8 cellular contexts compared by ENCODE assay signal in genomic region chr11:110712643-110713468, GRCh38. TPM values are rescaled to one million over a fixed set of nuclear protein-coding genes. Genes with fewer than 3 reads are reported as not detected.
DNase-seq lines count a peak whose midpoint lies in the region; ATAC-seq and TF ChIP-seq lines count a peak whose summit lies in the region.

No MANE protein-coding gene starts in this region.

- DNase-seq in activated CD4-positive, alpha-beta T cell treated with anti-CD3 and anti-CD28 coated beads for 36 hours, result peak; percentile 12
- no peak for DNase-seq in activated CD4-positive, alpha-beta T cell treated with anti-CD3 and anti-CD28 coated beads, Interleukin-2, amount 50 U/mL, for 1 hour
- DNase-seq in NCI-H82 (lab: John Stamatoyannopoulos, UW) (peak; percentile 74), choroid plexus epithelial cell (ENCODE audit: low read depth) (peak; percentile 80), left lobe of liver (ENCODE audit: low spot score) (peak; percentile 56), NCI-H187 (lab: John Stamatoyannopoulos, UW) (no peak)

- POLR2A ChIA-PET in activated CD4-positive, alpha-beta T cell treated with anti-CD3 and anti-CD28 coated beads for 36 hours (lab: Charles Lee), result no interaction called here

- peaks cover 11% of the 10 kb centered on the region for H3K4me1 Mint-ChIP-seq in activated CD4-positive, alpha-beta T cell treated with anti-CD3 and anti-CD28 coated beads for 36 hours
- peaks cover 25% of the 10 kb centered on the region for H3K4me1 Mint-ChIP-seq in stimulated activated memory B cell treated with anti-CD40 and anti-IgM and Interleukin-4, amounts not matched to agents 10 μg/mL and 1 μg/mL and 100 μg/mL, for 72 hours

- peaks cover 52% of the 10 kb centered on the region for H3K27me3 Mint-ChIP-seq in activated CD4-positive, alpha-beta T cell treated with anti-CD3 and anti-CD28 coated beads for 36 hours
- peaks cover 32% of the 10 kb centered on the region for H3K27me3 Mint-ChIP-seq in stimulated activated memory B cell treated with anti-CD40 and anti-IgM and Interleukin-4, amounts not matched to agents 10 μg/mL and 1 μg/mL and 100 μg/mL, for 72 hours

- ATAC-seq in activated CD4-positive, alpha-beta T cell treated with anti-CD3 and anti-CD28 coated beads for 36 hours, result peak; percentile 23
- peak; percentile 18 for ATAC-seq in HG02840 (IDR thresholded peaks at IDR 0.05; ENCODE audit: low FRiP score, unreplicated experiment)
- ATAC-seq in left lobe of liver, result peak; percentile 62
- ATAC-seq in stimulated activated memory B cell treated with anti-CD40 and anti-IgM and Interleukin-4, amounts not matched to agents 10 μg/mL and 1 μg/mL and 100 μg/mL, for 72 hours, result peak; percentile 79

- H3K4me3 Mint-ChIP-seq in activated CD4-positive, alpha-beta T cell treated with anti-CD3 and anti-CD28 coated beads for 36 hours, result peak overlapping the region; percentile 33
- peak overlapping the region; percentile 77 for H3K4me3 Mint-ChIP-seq in stimulated activated memory B cell treated with anti-CD40 and anti-IgM and Interleukin-4, amounts not matched to agents 10 μg/mL and 1 μg/mL and 100 μg/mL, for 72 hours

- intact Hi-C loops in activated CD4-positive, alpha-beta T cell treated with anti-CD3 and anti-CD28 coated beads for 36 hours (cut with DNase I, micrococcal nuclease), result loop anchor here in 1 of 2 experiments (1.0 to 10.0 kb wide), 3 partner anchors 256 to 517 kb away; no protein-coding TSS in a partner anchor

- CTCF ChIA-PET in activated CD4-positive, alpha-beta T cell treated with anti-CD3 and anti-CD28 coated beads for 36 hours (lab: Charles Lee), result no interaction called here

- H3K27ac Mint-ChIP-seq in activated CD4-positive, alpha-beta T cell treated with anti-CD3 and anti-CD28 coated beads for 36 hours, result no peak overlapping the region
- peak overlapping the region; percentile 51 for H3K27ac Mint-ChIP-seq in stimulated activated memory B cell treated with anti-CD40 and anti-IgM and Interleukin-4, amounts not matched to agents 10 μg/mL and 1 μg/mL and 100 μg/mL, for 72 hours

- TF ChIP-seq CTCF in choroid plexus epithelial cell (conservative IDR thresholded peaks at IDR 0.05; ENCODE audit: low read depth, low read length), result peak; percentile 54

- H3K9me3 Mint-ChIP-seq in activated CD4-positive, alpha-beta T cell treated with anti-CD3 and anti-CD28 coated beads for 36 hours (ENCODE audit: low read depth), result no peaks in the 10 kb centered on the region
- no peaks in the 10 kb centered on the region for H3K9me3 Mint-ChIP-seq in stimulated activated memory B cell treated with anti-CD40 and anti-IgM and Interleukin-4, amounts not matched to agents 10 μg/mL and 1 μg/mL and 100 μg/mL, for 72 hours

- no peaks in the 10 kb centered on the region for H3K36me3 Mint-ChIP-seq in activated CD4-positive, alpha-beta T cell treated with anti-CD3 and anti-CD28 coated beads for 36 hours (ENCODE audit: low read depth)
- peaks cover 2% of the 10 kb centered on the region for H3K36me3 Mint-ChIP-seq in stimulated activated memory B cell treated with anti-CD40 and anti-IgM and Interleukin-4, amounts not matched to agents 10 μg/mL and 1 μg/mL and 100 μg/mL, for 72 hours

- H3K4me3 ChIP-seq in choroid plexus epithelial cell (ENCODE audit: low read depth, low read length), result peak overlapping the region; percentile 88

RNA-seq across cellular contexts. Expression of gene ARHGAP20, which starts 0.6 kb away (rescaled TPM):
- total RNA-seq in activated CD4-positive, alpha-beta T cell treated with anti-CD3 and anti-CD28 coated beads for 36 hours, result under 1 TPM; 0.43 to 0.46 TPM
- total RNA-seq in left lobe of liver, result 1.0 TPM

Comparison
In these comparisons a context has a peak if more than half of its experiments do, and no peak if none do; other contexts are left out.
1. DNase-seq: peak in activated CD4-positive, alpha-beta T cell treated with anti-CD3 and anti-CD28 coated beads for 36 hours (single experiment), NCI-H82 (single experiment), choroid plexus epithelial cell (single experiment) and left lobe of liver (single experiment); none in activated CD4-positive, alpha-beta T cell treated with anti-CD3 and anti-CD28 coated beads, Interleukin-2, amount 50 U/mL, for 1 hour (single experiment) and NCI-H187 (0 of 2).
2. ATAC-seq: peak in every context shown above with its lines; median percentile 79 in stimulated activated memory B cell treated with anti-CD40 and anti-IgM and Interleukin-4, amounts not matched to agents 10 μg/mL and 1 μg/mL and 100 μg/mL, for 72 hours; 62 in left lobe of liver; 23 in activated CD4-positive, alpha-beta T cell treated with anti-CD3 and anti-CD28 coated beads for 36 hours; 18 in HG02840.